ENCODE assay signal across 1 cellular context in the genomic region with DNA sequence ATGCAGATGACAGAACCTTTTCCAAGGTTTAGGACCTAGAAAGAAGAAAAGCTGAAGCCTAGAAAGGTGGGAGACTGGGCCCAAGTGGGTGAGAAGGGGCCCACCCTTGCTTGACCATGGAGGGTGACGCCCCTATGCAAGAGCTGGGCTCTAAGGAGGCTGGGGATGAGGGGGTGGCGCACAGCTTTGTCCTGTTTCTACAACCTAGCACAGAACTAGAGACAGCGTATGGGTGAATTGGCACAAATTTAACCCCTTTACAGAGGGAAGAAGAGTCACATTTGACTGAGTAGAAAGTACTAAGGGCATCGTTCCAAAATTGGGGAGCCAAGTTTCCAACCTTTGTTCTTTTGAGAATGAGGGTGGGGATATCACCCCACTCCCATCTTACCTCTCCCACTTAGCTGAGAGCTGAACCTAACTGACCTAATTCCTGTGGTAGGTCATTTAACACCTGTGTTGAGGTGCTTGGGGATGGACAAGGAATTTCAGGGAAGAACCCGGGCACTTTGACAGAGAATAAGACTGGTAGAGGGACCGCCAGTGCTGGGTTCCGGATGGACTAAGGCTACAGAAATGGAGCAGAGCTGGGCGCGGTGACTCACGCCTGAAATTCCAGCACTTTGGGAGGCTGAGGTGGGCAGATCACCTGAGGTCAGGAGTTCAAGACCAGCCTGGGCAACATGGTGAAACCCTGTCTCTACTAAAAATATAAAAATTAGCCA.
TF ChIP-seq lines count a peak whose summit lies in the region.

No MANE protein-coding gene starts in this region.

TF ChIP-seq in GM23338, 12 proteins besides CTCF, POLR2A, EP300 and RAD21 (continued from another document):
- TF ChIP-seq, protein P1, sequence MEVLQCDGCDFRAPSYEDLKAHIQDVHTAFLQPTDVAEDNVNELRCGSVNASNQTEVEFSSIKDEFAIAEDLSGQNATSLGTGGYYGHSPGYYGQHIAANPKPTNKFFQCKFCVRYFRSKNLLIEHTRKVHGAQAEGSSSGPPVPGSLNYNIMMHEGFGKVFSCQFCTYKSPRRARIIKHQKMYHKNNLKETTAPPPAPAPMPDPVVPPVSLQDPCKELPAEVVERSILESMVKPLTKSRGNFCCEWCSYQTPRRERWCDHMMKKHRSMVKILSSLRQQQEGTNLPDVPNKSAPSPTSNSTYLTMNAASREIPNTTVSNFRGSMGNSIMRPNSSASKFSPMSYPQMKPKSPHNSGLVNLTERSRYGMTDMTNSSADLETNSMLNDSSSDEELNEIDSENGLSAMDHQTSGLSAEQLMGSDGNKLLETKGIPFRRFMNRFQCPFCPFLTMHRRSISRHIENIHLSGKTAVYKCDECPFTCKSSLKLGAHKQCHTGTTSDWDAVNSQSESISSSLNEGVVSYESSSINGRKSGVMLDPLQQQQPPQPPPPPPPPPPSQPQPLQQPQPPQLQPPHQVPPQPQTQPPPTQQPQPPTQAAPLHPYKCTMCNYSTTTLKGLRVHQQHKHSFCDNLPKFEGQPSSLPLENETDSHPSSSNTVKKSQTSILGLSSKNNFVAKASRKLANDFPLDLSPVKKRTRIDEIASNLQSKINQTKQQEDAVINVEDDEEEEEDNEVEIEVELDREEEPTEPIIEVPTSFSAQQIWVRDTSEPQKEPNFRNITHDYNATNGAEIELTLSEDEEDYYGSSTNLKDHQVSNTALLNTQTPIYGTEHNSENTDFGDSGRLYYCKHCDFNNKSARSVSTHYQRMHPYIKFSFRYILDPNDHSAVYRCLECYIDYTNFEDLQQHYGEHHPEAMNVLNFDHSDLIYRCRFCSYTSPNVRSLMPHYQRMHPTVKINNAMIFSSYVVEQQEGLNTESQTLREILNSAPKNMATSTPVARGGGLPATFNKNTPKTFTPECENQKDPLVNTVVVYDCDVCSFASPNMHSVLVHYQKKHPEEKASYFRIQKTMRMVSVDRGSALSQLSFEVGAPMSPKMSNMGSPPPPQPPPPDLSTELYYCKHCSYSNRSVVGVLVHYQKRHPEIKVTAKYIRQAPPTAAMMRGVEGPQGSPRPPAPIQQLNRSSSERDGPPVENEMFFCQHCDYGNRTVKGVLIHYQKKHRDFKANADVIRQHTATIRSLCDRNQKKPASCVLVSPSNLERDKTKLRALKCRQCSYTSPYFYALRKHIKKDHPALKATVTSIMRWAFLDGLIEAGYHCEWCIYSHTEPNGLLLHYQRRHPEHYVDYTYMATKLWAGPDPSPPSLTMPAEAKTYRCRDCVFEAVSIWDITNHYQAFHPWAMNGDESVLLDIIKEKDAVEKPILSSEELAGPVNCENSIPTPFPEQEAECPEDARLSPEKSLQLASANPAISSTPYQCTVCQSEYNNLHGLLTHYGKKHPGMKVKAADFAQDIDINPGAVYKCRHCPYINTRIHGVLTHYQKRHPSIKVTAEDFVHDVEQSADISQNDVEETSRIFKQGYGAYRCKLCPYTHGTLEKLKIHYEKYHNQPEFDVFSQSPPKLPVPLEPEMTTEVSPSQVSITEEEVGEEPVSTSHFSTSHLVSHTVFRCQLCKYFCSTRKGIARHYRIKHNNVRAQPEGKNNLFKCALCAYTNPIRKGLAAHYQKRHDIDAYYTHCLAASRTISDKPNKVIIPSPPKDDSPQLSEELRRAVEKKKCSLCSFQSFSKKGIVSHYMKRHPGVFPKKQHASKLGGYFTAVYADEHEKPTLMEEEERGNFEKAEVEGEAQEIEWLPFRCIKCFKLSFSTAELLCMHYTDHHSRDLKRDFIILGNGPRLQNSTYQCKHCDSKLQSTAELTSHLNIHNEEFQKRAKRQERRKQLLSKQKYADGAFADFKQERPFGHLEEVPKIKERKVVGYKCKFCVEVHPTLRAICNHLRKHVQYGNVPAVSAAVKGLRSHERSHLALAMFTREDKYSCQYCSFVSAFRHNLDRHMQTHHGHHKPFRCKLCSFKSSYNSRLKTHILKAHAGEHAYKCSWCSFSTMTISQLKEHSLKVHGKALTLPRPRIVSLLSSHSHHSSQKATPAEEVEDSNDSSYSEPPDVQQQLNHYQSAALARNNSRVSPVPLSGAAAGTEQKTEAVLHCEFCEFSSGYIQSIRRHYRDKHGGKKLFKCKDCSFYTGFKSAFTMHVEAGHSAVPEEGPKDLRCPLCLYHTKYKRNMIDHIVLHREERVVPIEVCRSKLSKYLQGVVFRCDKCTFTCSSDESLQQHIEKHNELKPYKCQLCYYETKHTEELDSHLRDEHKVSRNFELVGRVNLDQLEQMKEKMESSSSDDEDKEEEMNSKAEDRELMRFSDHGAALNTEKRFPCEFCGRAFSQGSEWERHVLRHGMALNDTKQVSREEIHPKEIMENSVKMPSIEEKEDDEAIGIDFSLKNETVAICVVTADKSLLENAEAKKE (CRISPR knock-in tag; IDR thresholded peaks at IDR 0.05), result no peak
- TF ChIP-seq, protein P2, sequence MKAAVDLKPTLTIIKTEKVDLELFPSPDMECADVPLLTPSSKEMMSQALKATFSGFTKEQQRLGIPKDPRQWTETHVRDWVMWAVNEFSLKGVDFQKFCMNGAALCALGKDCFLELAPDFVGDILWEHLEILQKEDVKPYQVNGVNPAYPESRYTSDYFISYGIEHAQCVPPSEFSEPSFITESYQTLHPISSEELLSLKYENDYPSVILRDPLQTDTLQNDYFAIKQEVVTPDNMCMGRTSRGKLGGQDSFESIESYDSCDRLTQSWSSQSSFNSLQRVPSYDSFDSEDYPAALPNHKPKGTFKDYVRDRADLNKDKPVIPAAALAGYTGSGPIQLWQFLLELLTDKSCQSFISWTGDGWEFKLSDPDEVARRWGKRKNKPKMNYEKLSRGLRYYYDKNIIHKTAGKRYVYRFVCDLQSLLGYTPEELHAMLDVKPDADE (IDR thresholded peaks at IDR 0.05), result no peak
- TF ChIP-seq POLR2AphosphoS5 (IDR thresholded peaks at IDR 0.05; ENCODE audit: low read depth) (no peak), ZNF331 (CRISPR knock-in tag; IDR thresholded peaks at IDR 0.05; ENCODE audit: low read depth) (no peak), CREB1 (CRISPR knock-in tag; IDR thresholded peaks at IDR 0.05; ENCODE audit: low read depth) (no peak), NANOG (IDR thresholded peaks at IDR 0.05; ENCODE audit: borderline replicate concordance) (no peak), ZNF114 (CRISPR knock-in tag; IDR thresholded peaks at IDR 0.05) (no peak), STAT1 (IDR thresholded peaks at IDR 0.05; ENCODE audit: unreplicated experiment) (no peak), JUNB (IDR thresholded peaks at IDR 0.05; ENCODE audit: unreplicated experiment) (no peak)
- TF ChIP-seq, protein P3, sequence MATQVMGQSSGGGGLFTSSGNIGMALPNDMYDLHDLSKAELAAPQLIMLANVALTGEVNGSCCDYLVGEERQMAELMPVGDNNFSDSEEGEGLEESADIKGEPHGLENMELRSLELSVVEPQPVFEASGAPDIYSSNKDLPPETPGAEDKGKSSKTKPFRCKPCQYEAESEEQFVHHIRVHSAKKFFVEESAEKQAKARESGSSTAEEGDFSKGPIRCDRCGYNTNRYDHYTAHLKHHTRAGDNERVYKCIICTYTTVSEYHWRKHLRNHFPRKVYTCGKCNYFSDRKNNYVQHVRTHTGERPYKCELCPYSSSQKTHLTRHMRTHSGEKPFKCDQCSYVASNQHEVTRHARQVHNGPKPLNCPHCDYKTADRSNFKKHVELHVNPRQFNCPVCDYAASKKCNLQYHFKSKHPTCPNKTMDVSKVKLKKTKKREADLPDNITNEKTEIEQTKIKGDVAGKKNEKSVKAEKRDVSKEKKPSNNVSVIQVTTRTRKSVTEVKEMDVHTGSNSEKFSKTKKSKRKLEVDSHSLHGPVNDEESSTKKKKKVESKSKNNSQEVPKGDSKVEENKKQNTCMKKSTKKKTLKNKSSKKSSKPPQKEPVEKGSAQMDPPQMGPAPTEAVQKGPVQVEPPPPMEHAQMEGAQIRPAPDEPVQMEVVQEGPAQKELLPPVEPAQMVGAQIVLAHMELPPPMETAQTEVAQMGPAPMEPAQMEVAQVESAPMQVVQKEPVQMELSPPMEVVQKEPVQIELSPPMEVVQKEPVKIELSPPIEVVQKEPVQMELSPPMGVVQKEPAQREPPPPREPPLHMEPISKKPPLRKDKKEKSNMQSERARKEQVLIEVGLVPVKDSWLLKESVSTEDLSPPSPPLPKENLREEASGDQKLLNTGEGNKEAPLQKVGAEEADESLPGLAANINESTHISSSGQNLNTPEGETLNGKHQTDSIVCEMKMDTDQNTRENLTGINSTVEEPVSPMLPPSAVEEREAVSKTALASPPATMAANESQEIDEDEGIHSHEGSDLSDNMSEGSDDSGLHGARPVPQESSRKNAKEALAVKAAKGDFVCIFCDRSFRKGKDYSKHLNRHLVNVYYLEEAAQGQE (IDR thresholded peaks at IDR 0.05; ENCODE audit: unreplicated experiment), result no peak
